In the genomic region with DNA sequence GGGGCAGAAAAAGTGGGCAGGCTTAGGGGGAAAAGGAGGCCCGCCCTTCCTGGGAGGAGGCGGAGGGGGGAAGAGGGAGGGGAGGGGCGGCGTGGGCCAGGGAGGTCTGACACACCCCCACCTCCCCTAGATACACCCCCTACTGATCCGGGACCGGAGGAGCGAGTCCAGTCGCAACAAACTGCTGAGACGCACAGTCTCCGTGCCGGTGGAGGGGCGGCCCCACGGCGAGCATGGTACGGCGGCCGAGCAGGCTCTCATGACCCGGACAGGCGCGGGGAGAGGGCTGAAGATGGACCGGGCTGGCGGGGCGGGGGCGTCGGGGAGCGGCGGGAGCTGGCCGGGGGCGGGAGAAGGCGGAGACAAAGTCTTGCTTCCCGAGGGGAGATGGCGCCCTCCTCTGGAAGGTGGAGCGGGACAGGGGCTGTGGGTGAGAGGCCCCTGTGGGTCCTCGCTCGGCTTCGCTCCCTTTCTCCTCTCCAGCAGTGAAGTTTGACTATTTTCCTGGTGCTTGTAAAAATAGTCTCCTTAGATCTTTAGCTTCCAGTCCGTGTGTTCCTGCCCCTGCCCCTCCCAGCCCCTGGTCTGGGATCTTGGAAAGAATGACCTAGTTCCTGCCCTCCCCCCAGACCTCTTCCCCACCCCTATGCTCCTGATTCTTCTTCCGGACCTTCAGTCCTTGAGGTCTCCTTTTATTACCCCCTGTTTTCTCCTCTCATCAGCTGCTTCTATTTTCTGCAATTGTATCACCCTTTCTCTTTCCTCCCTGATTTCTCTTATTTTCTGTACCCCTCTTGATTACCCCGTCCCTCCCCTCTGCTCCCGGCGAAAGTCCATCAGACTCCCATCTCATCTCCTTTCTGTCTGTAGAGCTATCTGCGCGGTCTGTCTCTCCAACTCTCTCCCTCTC, we compare ENCODE assay signal across 1 cellular context.
TF ChIP-seq lines count a peak whose summit lies in the region.

No MANE protein-coding gene starts in this region.

TF ChIP-seq in HepG2, 621 proteins besides CTCF, POLR2A, EP300 and RAD21 (continued from another document and continues in another):
- TF ChIP-seq HNF4G (IDR thresholded peaks at IDR 0.05; ENCODE audit: borderline replicate concordance, low read depth, low read length) (no peak), HNF4G (CRISPR knock-in tag; IDR thresholded peaks at IDR 0.05; ENCODE audit: borderline replicate concordance, low read depth) (no peak; the same call in 1 of the 2 replicates), NKX3-1 (CRISPR knock-in tag; IDR thresholded peaks at IDR 0.05) (no peak), ZBTB42 (CRISPR knock-in tag; IDR thresholded peaks at IDR 0.05) (no peak), TAF1 (CRISPR knock-in tag; IDR thresholded peaks at IDR 0.05) (peak; percentile 52), HES4 (CRISPR knock-in tag; IDR thresholded peaks at IDR 0.05; ENCODE audit: borderline replicate concordance) (no peak), PPARG (CRISPR knock-in tag; conservative IDR thresholded peaks at IDR 0.05) (no peak), CHD4 (IDR thresholded peaks at IDR 0.05; ENCODE audit: borderline replicate concordance, low read length) (no peak), LCORL (IDR thresholded peaks at IDR 0.05) (no peak), LCORL (CRISPR knock-in tag; IDR thresholded peaks at IDR 0.05) (peak; percentile 79), KLF13 (CRISPR knock-in tag; IDR thresholded peaks at IDR 0.05) (no peak), ZNF501 (CRISPR knock-in tag; IDR thresholded peaks at IDR 0.05) (no peak), XRCC5 (optimal IDR thresholded peaks at IDR 0.05; ENCODE audit: low read length) (peak; percentile 9), HCFC1 (IDR thresholded peaks at IDR 0.05; ENCODE audit: low read depth, low read length) (peak; percentile 23), ZBTB7B (CRISPR knock-in tag; IDR thresholded peaks at IDR 0.05) (peak; percentile 67; the same call in 1 of the 2 replicates), ONECUT2 (CRISPR knock-in tag; IDR thresholded peaks at IDR 0.05) (no peak), ZNF17 (CRISPR knock-in tag; IDR thresholded peaks at IDR 0.05) (no peak), SUZ12 (IDR thresholded peaks at IDR 0.05; ENCODE audit: low read depth, low read length) (no peak), DR1 (CRISPR knock-in tag; IDR thresholded peaks at IDR 0.05) (no peak), ZNF432 (CRISPR knock-in tag; IDR thresholded peaks at IDR 0.05; ENCODE audit: borderline replicate concordance) (no peak), TCF7 (IDR thresholded peaks at IDR 0.05; ENCODE audit: low read depth) (no peak), ZNF670 (CRISPR knock-in tag; IDR thresholded peaks at IDR 0.05; ENCODE audit: borderline replicate concordance) (no peak), KLF16 (CRISPR knock-in tag; IDR thresholded peaks at IDR 0.05) (peak in 1 of 2 experiments; percentile 68; a peak in 3 of 4 replicates), ZNF562 (CRISPR knock-in tag; IDR thresholded peaks at IDR 0.05; ENCODE audit: borderline replicate concordance) (no peak), NRL (CRISPR knock-in tag; IDR thresholded peaks at IDR 0.05; ENCODE audit: borderline replicate concordance) (peak; percentile 78; the same call in 1 of the 2 replicates), CC2D1A (CRISPR knock-in tag; IDR thresholded peaks at IDR 0.05) (no peak), SMAD1 (CRISPR knock-in tag; IDR thresholded peaks at IDR 0.05; ENCODE audit: borderline replicate concordance, low read depth) (no peak)
- TF ChIP-seq, protein P1, sequence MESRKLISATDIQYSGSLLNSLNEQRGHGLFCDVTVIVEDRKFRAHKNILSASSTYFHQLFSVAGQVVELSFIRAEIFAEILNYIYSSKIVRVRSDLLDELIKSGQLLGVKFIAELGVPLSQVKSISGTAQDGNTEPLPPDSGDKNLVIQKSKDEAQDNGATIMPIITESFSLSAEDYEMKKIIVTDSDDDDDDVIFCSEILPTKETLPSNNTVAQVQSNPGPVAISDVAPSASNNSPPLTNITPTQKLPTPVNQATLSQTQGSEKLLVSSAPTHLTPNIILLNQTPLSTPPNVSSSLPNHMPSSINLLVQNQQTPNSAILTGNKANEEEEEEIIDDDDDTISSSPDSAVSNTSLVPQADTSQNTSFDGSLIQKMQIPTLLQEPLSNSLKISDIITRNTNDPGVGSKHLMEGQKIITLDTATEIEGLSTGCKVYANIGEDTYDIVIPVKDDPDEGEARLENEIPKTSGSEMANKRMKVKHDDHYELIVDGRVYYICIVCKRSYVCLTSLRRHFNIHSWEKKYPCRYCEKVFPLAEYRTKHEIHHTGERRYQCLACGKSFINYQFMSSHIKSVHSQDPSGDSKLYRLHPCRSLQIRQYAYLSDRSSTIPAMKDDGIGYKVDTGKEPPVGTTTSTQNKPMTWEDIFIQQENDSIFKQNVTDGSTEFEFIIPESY (CRISPR knock-in tag; IDR thresholded peaks at IDR 0.05) = peak; percentile 12; the same call in 1 of the 2 replicates
- TF ChIP-seq, protein P2, sequence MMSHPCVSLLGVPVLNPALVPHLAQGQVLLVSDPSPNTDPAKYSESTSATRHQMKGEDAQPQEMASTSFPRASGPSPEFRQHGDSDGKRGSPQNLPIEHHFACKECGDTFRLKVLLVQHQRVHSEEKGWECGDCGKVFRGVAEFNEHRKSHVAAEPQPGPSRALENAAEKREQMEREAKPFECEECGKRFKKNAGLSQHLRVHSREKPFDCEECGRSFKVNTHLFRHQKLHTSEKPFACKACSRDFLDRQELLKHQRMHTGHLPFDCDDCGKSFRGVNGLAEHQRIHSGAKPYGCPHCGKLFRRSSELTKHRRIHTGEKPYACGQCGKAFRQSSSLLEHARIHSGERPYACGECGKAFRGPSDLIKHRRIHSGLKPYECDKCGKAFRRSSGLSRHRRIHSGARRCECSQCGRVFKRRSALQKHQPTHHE (CRISPR knock-in tag; IDR thresholded peaks at IDR 0.05; ENCODE audit: borderline replicate concordance) = no peak
- TF ChIP-seq, protein P3, sequence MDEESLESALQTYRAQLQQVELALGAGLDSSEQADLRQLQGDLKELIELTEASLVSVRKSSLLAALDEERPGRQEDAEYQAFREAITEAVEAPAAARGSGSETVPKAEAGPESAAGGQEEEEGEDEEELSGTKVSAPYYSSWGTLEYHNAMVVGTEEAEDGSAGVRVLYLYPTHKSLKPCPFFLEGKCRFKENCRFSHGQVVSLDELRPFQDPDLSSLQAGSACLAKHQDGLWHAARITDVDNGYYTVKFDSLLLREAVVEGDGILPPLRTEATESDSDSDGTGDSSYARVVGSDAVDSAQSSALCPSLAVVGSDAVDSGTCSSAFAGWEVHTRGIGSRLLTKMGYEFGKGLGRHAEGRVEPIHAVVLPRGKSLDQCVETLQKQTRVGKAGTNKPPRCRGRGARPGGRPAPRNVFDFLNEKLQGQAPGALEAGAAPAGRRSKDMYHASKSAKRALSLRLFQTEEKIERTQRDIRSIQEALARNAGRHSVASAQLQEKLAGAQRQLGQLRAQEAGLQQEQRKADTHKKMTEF (CRISPR knock-in tag; IDR thresholded peaks at IDR 0.05) = peak; percentile 71
- TF ChIP-seq, protein P4, sequence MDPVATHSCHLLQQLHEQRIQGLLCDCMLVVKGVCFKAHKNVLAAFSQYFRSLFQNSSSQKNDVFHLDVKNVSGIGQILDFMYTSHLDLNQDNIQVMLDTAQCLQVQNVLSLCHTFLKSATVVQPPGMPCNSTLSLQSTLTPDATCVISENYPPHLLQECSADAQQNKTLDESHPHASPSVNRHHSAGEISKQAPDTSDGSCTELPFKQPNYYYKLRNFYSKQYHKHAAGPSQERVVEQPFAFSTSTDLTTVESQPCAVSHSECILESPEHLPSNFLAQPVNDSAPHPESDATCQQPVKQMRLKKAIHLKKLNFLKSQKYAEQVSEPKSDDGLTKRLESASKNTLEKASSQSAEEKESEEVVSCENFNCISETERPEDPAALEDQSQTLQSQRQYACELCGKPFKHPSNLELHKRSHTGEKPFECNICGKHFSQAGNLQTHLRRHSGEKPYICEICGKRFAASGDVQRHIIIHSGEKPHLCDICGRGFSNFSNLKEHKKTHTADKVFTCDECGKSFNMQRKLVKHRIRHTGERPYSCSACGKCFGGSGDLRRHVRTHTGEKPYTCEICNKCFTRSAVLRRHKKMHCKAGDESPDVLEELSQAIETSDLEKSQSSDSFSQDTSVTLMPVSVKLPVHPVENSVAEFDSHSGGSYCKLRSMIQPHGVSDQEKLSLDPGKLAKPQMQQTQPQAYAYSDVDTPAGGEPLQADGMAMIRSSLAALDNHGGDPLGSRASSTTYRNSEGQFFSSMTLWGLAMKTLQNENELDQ (CRISPR knock-in tag; IDR thresholded peaks at IDR 0.05; ENCODE audit: borderline replicate concordance) = no peak
- TF ChIP-seq, protein P5, sequence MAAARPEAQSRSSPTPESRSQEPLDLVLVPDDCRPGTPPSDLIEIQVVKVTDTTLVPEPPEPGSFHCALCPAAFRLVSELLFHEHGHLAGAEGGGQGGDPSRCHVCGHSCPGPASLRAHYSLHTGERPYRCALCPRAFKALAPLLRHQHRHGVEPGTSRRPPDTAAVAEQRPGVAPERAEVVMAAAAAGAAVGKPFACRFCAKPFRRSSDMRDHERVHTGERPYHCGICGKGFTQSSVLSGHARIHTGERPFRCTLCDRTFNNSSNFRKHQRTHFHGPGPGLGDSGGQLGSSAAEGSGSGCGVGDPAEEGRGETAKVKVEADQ (CRISPR knock-in tag; IDR thresholded peaks at IDR 0.05; ENCODE audit: borderline replicate concordance) = no peak
- TF ChIP-seq, protein P6, sequence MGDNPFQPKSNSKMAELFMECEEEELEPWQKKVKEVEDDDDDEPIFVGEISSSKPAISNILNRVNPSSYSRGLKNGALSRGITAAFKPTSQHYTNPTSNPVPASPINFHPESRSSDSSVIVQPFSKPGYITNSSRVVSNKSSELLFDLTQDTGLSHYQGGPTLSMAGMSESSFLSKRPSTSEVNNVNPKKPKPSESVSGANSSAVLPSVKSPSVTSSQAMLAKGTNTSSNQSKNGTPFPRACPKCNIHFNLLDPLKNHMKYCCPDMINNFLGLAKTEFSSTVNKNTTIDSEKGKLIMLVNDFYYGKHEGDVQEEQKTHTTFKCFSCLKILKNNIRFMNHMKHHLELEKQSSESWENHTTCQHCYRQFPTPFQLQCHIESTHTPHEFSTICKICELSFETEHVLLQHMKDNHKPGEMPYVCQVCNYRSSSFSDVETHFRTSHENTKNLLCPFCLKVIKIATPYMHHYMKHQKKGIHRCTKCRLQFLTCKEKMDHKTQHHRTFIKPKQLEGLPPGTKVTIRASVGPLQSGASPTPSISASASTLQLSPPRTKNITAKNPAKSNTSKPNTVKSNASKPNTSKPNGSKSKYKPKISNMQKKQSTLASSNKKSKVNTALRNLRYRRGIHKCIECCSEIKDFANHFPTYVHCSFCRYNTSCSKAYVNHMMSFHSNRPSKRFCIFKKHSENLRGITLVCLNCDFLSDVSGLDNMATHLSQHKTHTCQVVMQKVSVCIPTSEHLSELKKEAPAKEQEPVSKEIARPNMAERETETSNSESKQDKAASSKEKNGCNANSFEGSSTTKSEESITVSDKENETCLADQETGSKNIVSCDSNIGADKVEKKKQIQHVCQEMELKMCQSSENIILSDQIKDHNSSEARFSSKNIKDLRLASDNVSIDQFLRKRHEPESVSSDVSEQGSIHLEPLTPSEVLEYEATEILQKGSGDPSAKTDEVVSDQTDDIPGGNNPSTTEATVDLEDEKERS (CRISPR knock-in tag; IDR thresholded peaks at IDR 0.05) = no peak
- TF ChIP-seq, protein P7, sequence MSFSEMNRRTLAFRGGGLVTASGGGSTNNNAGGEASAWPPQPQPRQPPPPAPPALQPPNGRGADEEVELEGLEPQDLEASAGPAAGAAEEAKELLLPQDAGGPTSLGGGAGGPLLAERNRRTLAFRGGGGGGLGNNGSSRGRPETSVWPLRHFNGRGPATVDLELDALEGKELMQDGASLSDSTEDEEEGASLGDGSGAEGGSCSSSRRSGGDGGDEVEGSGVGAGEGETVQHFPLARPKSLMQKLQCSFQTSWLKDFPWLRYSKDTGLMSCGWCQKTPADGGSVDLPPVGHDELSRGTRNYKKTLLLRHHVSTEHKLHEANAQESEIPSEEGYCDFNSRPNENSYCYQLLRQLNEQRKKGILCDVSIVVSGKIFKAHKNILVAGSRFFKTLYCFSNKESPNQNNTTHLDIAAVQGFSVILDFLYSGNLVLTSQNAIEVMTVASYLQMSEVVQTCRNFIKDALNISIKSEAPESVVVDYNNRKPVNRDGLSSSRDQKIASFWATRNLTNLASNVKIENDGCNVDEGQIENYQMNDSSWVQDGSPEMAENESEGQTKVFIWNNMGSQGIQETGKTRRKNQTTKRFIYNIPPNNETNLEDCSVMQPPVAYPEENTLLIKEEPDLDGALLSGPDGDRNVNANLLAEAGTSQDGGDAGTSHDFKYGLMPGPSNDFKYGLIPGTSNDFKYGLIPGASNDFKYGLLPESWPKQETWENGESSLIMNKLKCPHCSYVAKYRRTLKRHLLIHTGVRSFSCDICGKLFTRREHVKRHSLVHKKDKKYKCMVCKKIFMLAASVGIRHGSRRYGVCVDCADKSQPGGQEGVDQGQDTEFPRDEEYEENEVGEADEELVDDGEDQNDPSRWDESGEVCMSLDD (CRISPR knock-in tag; IDR thresholded peaks at IDR 0.05; ENCODE audit: borderline replicate concordance) = no peak
- TF ChIP-seq, protein P8, sequence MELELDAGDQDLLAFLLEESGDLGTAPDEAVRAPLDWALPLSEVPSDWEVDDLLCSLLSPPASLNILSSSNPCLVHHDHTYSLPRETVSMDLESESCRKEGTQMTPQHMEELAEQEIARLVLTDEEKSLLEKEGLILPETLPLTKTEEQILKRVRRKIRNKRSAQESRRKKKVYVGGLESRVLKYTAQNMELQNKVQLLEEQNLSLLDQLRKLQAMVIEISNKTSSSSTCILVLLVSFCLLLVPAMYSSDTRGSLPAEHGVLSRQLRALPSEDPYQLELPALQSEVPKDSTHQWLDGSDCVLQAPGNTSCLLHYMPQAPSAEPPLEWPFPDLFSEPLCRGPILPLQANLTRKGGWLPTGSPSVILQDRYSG (CRISPR knock-in tag; IDR thresholded peaks at IDR 0.05) = no peak
- TF ChIP-seq, protein P9, sequence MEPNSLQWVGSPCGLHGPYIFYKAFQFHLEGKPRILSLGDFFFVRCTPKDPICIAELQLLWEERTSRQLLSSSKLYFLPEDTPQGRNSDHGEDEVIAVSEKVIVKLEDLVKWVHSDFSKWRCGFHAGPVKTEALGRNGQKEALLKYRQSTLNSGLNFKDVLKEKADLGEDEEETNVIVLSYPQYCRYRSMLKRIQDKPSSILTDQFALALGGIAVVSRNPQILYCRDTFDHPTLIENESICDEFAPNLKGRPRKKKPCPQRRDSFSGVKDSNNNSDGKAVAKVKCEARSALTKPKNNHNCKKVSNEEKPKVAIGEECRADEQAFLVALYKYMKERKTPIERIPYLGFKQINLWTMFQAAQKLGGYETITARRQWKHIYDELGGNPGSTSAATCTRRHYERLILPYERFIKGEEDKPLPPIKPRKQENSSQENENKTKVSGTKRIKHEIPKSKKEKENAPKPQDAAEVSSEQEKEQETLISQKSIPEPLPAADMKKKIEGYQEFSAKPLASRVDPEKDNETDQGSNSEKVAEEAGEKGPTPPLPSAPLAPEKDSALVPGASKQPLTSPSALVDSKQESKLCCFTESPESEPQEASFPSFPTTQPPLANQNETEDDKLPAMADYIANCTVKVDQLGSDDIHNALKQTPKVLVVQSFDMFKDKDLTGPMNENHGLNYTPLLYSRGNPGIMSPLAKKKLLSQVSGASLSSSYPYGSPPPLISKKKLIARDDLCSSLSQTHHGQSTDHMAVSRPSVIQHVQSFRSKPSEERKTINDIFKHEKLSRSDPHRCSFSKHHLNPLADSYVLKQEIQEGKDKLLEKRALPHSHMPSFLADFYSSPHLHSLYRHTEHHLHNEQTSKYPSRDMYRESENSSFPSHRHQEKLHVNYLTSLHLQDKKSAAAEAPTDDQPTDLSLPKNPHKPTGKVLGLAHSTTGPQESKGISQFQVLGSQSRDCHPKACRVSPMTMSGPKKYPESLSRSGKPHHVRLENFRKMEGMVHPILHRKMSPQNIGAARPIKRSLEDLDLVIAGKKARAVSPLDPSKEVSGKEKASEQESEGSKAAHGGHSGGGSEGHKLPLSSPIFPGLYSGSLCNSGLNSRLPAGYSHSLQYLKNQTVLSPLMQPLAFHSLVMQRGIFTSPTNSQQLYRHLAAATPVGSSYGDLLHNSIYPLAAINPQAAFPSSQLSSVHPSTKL (CRISPR knock-in tag; IDR thresholded peaks at IDR 0.05) = peak; percentile 53
